ENCODE assay signal across 34 cellular contexts in the genomic region with DNA sequence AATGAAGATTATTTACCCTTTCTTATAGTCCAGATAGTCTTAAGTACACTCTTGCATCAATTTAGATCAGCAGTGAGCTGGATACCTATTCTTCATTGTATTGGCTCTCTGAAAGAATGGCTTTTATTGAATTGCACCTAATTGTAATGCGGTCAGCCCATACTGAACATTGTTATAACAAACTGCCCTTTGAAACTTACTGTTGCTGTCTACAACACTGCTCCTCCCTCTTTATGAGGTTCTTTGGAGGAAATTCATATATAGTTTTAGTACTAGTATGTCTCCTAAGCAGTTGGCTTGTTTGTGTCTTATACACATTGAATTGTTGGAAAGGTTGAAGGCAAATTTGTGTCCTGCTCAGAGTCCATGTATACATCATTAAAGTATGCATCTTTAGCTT.
"Had no signal": no experiment of that assay in that cellular context is flagged by ENCODE, and none has a peak within 500 bp of the region (broad histone marks: within the 10 kb centered on the region; RNA-seq: fewer than 3 reads in every experiment).

No MANE protein-coding gene starts in this region.

- H3K4me3 ChIP-seq: adrenal gland, body of pancreas, breast epithelium had no signal

- H3K27ac ChIP-seq: adrenal gland, body of pancreas, brain microvascular endothelial cell, breast epithelium, VCaP had no signal

- H3K4me1 ChIP-seq: adrenal gland, body of pancreas, breast epithelium had no signal

- H3K36me3 ChIP-seq: adrenal gland, brain microvascular endothelial cell, breast epithelium had no signal

- H3K27me3 ChIP-seq: adrenal gland, body of pancreas, brain microvascular endothelial cell, breast epithelium had no signal

- H3K9me3 ChIP-seq: adrenal gland, body of pancreas, breast epithelium had no signal

- DNase-seq: activated B cell treated with CpG ODN at 0.5 μM for 24 hours; activated CD4-positive, alpha-beta memory T cell treated with anti-CD3 and anti-CD28 coated beads for 36 hours; activated CD4-positive, alpha-beta T cell treated with anti-CD3 and anti-CD28 coated beads for 4 hours; activated CD4-positive, alpha-beta T cell treated with anti-CD3 and anti-CD28 coated beads, Interleukin-2, amount 10 ng/mL, durations not matched to agents 24 days and 14 days; activated CD4-positive, alpha-beta T cell treated with anti-CD3 and anti-CD28 coated beads, Interleukin-2, amount 50 U/mL, for 1 hour; activated CD4-positive, alpha-beta T cell treated with anti-CD3 and anti-CD28 coated beads, Interleukin-2, amount 50 U/mL, for 4 hours; activated CD4-positive, CD25-positive, alpha-beta regulatory T cell treated with anti-CD3 and anti-CD28 coated beads, Interleukin-2, amount 50 U/mL, for 72 hours; activated CD8-positive, alpha-beta memory T cell treated with anti-CD3 and anti-CD28 coated beads, Interleukin-2, amount 50 U/mL, for 4 hours; activated CD8-positive, alpha-beta T cell treated with anti-CD3 and anti-CD28 coated beads for 36 hours; activated effector memory CD4-positive, alpha-beta T cell treated with anti-CD3 and anti-CD28 coated beads, Interleukin-2, amount 50 U/mL, for 16 hours; activated gamma-delta T cell treated with Interleukin-2 at 50 U/mL for 16 hours; activated naive CD4-positive, alpha-beta T cell; activated naive CD4-positive, alpha-beta T cell treated with anti-CD3 and anti-CD28 coated beads for 36 hours; activated naive CD4-positive, alpha-beta T cell treated with anti-CD3 and anti-CD28 coated beads, Interleukin-2, amount 50 U/mL, for 16 hours; activated naive CD8-positive, alpha-beta T cell treated with anti-CD3 and anti-CD28 coated beads for 36 hours; activated T-cell treated with anti-CD3 and anti-CD28 coated beads for 4 hours; activated T-cell treated with anti-CD3 and anti-CD28 coated beads, Interleukin-2, amount 50 U/mL, for 1 hour; activated T-cell treated with anti-CD3 and anti-CD28 coated beads, Interleukin-2, amount 50 U/mL, for 4 hours; activated T-cell treated with anti-CD3 and anti-CD28 coated beads, Interleukin-2, amount 50 U/mL, for 72 hours; adrenal gland; amniotic stem cell; aorta; body of pancreas; brain microvascular endothelial cell; central memory CD4-positive, alpha-beta T cell; T-helper 1 cell; T-helper 2 cell; T-helper 9 cell had no signal

- FAIRE-seq: astrocyte, TTC549 had no signal

- ATAC-seq: activated CD8-positive, alpha-beta T cell treated with anti-CD3 and anti-CD28 coated beads for 36 hours; activated naive CD4-positive, alpha-beta T cell treated with anti-CD3 and anti-CD28 coated beads, Interleukin-2, amount 50 U/mL, for 72 hours; activated T-cell treated with anti-CD3 and anti-CD28 coated beads, Interleukin-2, amount 50 U/mL, for 4 hours; activated T-cell treated with anti-CD3 and anti-CD28 coated beads, Interleukin-2, amount 50 U/mL, for 72 hours; activated T-helper 17 cell treated with anti-CD3 and anti-CD28 coated beads, Interleukin-2, amount 50 U/mL, for 72 hours; body of pancreas had no signal
